8 cellular contexts compared by ENCODE assay signal in genomic region chr5:124906339-124907097, GRCh38.
A peak's percentile ranks its signal among the peaks of the same experiment; 100 is the strongest.
DNase-seq lines count a peak whose midpoint lies in the region; ATAC-seq and TF ChIP-seq lines count a peak whose summit lies in the region.

No MANE protein-coding gene starts in this region.

- no peaks in the 10 kb centered on the region for H3K9me3 ChIP-seq in HEK293 (ENCODE audit: control insufficient read depth, insufficient read depth, low read depth, low read length)
- no peaks in the 10 kb centered on the region for H3K9me3 ChIP-seq in OCI-LY1 (ENCODE audit: low read length)

- H3K4me1 Mint-ChIP-seq in activated T-helper 17 cell treated with anti-CD3 and anti-CD28 coated beads, Interleukin-2, amount 50 U/mL, for 72 hours = no peaks in the 10 kb centered on the region
- H3K4me1 Mint-ChIP-seq in activated T-cell treated with anti-CD3 and anti-CD28 coated beads, Interleukin-2, amount 50 U/mL, for 4 hours (ENCODE audit: low read depth) = peaks cover 3% of the 10 kb centered on the region

- H3K79me2 ChIP-seq in OCI-LY1 (ENCODE audit: insufficient read depth, low read length) = no peaks in the 10 kb centered on the region

- CTCF ChIA-PET in HEK293 (lab: Yijun Ruan, JAX) = no interaction called here

- no peaks in the 10 kb centered on the region for H3K27me3 Mint-ChIP-seq in activated T-helper 17 cell treated with anti-CD3 and anti-CD28 coated beads, Interleukin-2, amount 50 U/mL, for 72 hours
- H3K27me3 Mint-ChIP-seq in activated T-cell treated with anti-CD3 and anti-CD28 coated beads, Interleukin-2, amount 50 U/mL, for 4 hours (ENCODE audit: low read depth) = peaks cover 4% of the 10 kb centered on the region

- H3K36me3 ChIP-seq in HEK293 (ENCODE audit: control insufficient read depth in 2 of 2, insufficient read depth in 1 of 2, low read length in 2 of 2) = no peaks in the 10 kb centered on the region
- H3K36me3 ChIP-seq in OCI-LY1 (ENCODE audit: insufficient read depth, low read length) = no peaks in the 10 kb centered on the region

- peak overlapping the region; percentile 22; the same call in 1 of the 2 replicates for H3K4me2 ChIP-seq in OCI-LY1 (ENCODE audit: low read length)

- H3K9ac ChIP-seq in OCI-LY1 (ENCODE audit: low read length) = peak overlapping the region; percentile 9; the same call in 1 of the 2 replicates

- TF ChIP-seq CTCF in HEK293 (tag by site-specific recombination; IDR thresholded peaks at IDR 0.05) = no peak
- TF ChIP-seq CTCF in OCI-LY1 (IDR thresholded peaks at IDR 0.05; ENCODE audit: low read length) = no peak

- DNase-seq in myocyte (ENCODE audit: low read depth) (peak; percentile 92), posterior vena cava (ENCODE audit: low spot score) (no peak)
- DNase-seq in activated T-cell treated with anti-CD3 and anti-CD28 coated beads, Interleukin-2, amount 50 U/mL, for 4 hours = no peak
- no peak for DNase-seq in activated effector memory CD4-positive, alpha-beta T cell treated with Interleukin-2 at 50 U/mL for 16 hours

- no peaks in the 10 kb centered on the region for H4K20me1 ChIP-seq in OCI-LY1 (ENCODE audit: insufficient read depth, low read length)

- no peaks in the 10 kb centered on the region for H3K27me3 ChIP-seq in OCI-LY1 (ENCODE audit: insufficient read depth, low read length)

- H3K4me1 ChIP-seq in HEK293 (ENCODE audit: control insufficient read depth, insufficient read depth, low read length) (peaks cover 65% of the 10 kb centered on the region), OCI-LY1 (ENCODE audit: insufficient read depth, low read length, severe bottlenecking) (peaks cover 88% of the 10 kb centered on the region)

- no peaks in the 10 kb centered on the region for H3K36me3 Mint-ChIP-seq in activated T-helper 17 cell treated with anti-CD3 and anti-CD28 coated beads, Interleukin-2, amount 50 U/mL, for 72 hours (ENCODE audit: low read depth)
- H3K36me3 Mint-ChIP-seq in activated T-cell treated with anti-CD3 and anti-CD28 coated beads, Interleukin-2, amount 50 U/mL, for 4 hours (ENCODE audit: insufficient read depth) = no peaks in the 10 kb centered on the region

- no peaks in the 10 kb centered on the region for H3K9me2 ChIP-seq in OCI-LY1 (ENCODE audit: low read depth, low read length)

- no peaks in the 10 kb centered on the region for H3F3A ChIP-seq in OCI-LY1 (ENCODE audit: insufficient read depth, low read length)

- POLR2A ChIA-PET in HEK293 (lab: Yijun Ruan, JAX) = no interaction called here

- peak; percentile 47 for ATAC-seq in esophagus mucosa
- ATAC-seq in activated T-helper 17 cell treated with anti-CD3 and anti-CD28 coated beads, Interleukin-2, amount 50 U/mL, for 72 hours (replicated peaks) = no peak
- no peak for ATAC-seq in activated T-cell treated with anti-CD3 and anti-CD28 coated beads, Interleukin-2, amount 50 U/mL, for 4 hours

- no peaks in the 10 kb centered on the region for H3K9me3 Mint-ChIP-seq in activated T-helper 17 cell treated with anti-CD3 and anti-CD28 coated beads, Interleukin-2, amount 50 U/mL, for 72 hours
- no peaks in the 10 kb centered on the region for H3K9me3 Mint-ChIP-seq in activated T-cell treated with anti-CD3 and anti-CD28 coated beads, Interleukin-2, amount 50 U/mL, for 4 hours

- intact Hi-C loops in posterior vena cava (cut with DNase I) = no loop called here

- H3K27ac ChIP-seq in HEK293 (ENCODE audit: extremely low read depth, low read depth, low read length) = peak overlapping the region; percentile 65
- peak overlapping the region; percentile 90 for H3K27ac ChIP-seq in OCI-LY1 (ENCODE audit: low read depth, low read length, poor library complexity, severe bottlenecking)

- no peak overlapping the region for H3K4me3 Mint-ChIP-seq in activated T-helper 17 cell treated with anti-CD3 and anti-CD28 coated beads, Interleukin-2, amount 50 U/mL, for 72 hours
- H3K4me3 Mint-ChIP-seq in activated T-cell treated with anti-CD3 and anti-CD28 coated beads, Interleukin-2, amount 50 U/mL, for 4 hours = no peak overlapping the region

- H3K4me3 ChIP-seq in HEK293 (ENCODE audit: low read depth, low read length) (no peak overlapping the region), OCI-LY1 (ENCODE audit: low read depth, low read length, poor library complexity, severe bottlenecking) (no peak overlapping the region)

- no peak overlapping the region for H3K27ac Mint-ChIP-seq in activated T-helper 17 cell treated with anti-CD3 and anti-CD28 coated beads, Interleukin-2, amount 50 U/mL, for 72 hours

- H2AFZ ChIP-seq in OCI-LY1 (ENCODE audit: low read length) = no peak overlapping the region

TF ChIP-seq in HEK293, 187 proteins besides CTCF, POLR2A, EP300 and RAD21 (continues in another document):
- no peak for TF ChIP-seq ZNF488 (tag by site-specific recombination; IDR thresholded peaks at IDR 0.05)
- peak; percentile 55; the same call in 1 of the 2 replicates for TF ChIP-seq PRDM4 (tag by site-specific recombination; IDR thresholded peaks at IDR 0.05)
- TF ChIP-seq OSR2 (tag by site-specific recombination; IDR thresholded peaks at IDR 0.05) = peak; percentile 100
- TF ChIP-seq ATF2 (tag by site-specific recombination; IDR thresholded peaks at IDR 0.05; ENCODE audit: low read depth) = no peak
- TF ChIP-seq BCL11A (tag by site-specific recombination; IDR thresholded peaks at IDR 0.05; ENCODE audit: low read depth) = no peak
- TF ChIP-seq ZNF561 (tag by site-specific recombination; IDR thresholded peaks at IDR 0.05; ENCODE audit: borderline replicate concordance) = peak; percentile 83
- no peak for TF ChIP-seq ZNF623 (tag by site-specific recombination; IDR thresholded peaks at IDR 0.05)
- TF ChIP-seq ZNF645 (tag by site-specific recombination; IDR thresholded peaks at IDR 0.05) = no peak
- 0 out of 2 replicates have a peak, but pooled peaks have one; percentile 57 for TF ChIP-seq ZNF324 (tag by site-specific recombination; IDR thresholded peaks at IDR 0.05)
- no peak for TF ChIP-seq ZNF404 (tag by site-specific recombination; IDR thresholded peaks at IDR 0.05)
- no peak for TF ChIP-seq ZNF426 (tag by site-specific recombination; IDR thresholded peaks at IDR 0.05)
- peak; percentile 70 for TF ChIP-seq ZNF18 (tag by site-specific recombination; IDR thresholded peaks at IDR 0.05)
- TF ChIP-seq YY2 (tag by site-specific recombination; IDR thresholded peaks at IDR 0.05) = 0 out of 2 replicates have a peak, but pooled peaks have one; percentile 30
- no peak for TF ChIP-seq ZNF248 (tag by site-specific recombination; IDR thresholded peaks at IDR 0.05)
